In the genomic region with DNA sequence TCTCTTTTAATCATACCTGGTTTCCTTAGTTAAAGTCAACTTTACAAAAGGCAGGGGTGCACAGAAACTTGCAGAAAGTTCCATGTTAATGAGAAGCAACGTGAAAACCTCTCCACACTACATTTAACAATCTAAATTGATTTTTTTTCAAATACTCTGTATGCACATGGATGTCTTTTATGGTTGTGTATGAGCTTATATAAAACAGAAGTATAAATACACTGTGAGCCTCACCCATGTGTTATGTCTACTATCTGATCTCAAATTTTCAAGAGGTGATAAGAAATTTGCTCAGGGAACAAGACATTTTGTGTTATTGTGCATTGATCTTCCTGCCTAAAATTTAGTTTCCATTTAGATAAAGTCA, we compare ENCODE assay signal across 25 cellular contexts.
"Had no signal": no experiment of that assay in that cellular context is flagged by ENCODE, and none has a peak within 500 bp of the region (broad histone marks: within the 10 kb centered on the region; RNA-seq: fewer than 3 reads in every experiment).

No MANE protein-coding gene starts in this region.

- ATAC-seq: esophagus mucosa; foreskin keratinocyte; heart right ventricle; naive thymus-derived CD4-positive, alpha-beta T cell; pancreas; sciatic nerve had no signal

- H3K9me3 ChIP-seq: heart right ventricle, pancreas, prostate gland, upper lobe of left lung had no signal

- H3K36me3 ChIP-seq: heart right ventricle, pancreas, prostate gland, upper lobe of left lung, WERI-Rb-1 had no signal

- FAIRE-seq: pancreas had no signal

- H3K4me3 ChIP-seq: heart right ventricle, pancreas, prostate gland, skin epidermis, upper lobe of left lung had no signal

- H3K27me3 ChIP-seq: foreskin keratinocyte, heart right ventricle, pancreas, upper lobe of left lung had no signal

- H3K27ac ChIP-seq: foreskin keratinocyte, heart right ventricle, pancreas, prostate gland, skin epidermis, upper lobe of left lung, WERI-Rb-1 had no signal

- DNase-seq: activated CD4-positive, alpha-beta memory T cell treated with anti-CD3 and anti-CD28 coated beads, Interleukin-2, amount 10 ng/mL, durations not matched to agents 7 days and 5 days; activated CD4-positive, alpha-beta T cell treated with anti-CD3 and anti-CD28 coated beads, Interleukin-2, amount 10 ng/mL, durations not matched to agents 7 days and 5 days; activated CD4-positive, CD25-positive, alpha-beta regulatory T cell treated with anti-CD3 and anti-CD28 coated beads, Interleukin-2, amount 50 U/mL, for 72 hours; activated CD8-positive, alpha-beta memory T cell treated with anti-CD3 and anti-CD28 coated beads, Interleukin-2, amount 50 U/mL, for 48 hours; activated gamma-delta T cell; activated naive CD4-positive, alpha-beta T cell treated with anti-CD3 and anti-CD28 coated beads, Interleukin-2, amount 10 ng/mL, durations not matched to agents 7 days and 5 days; activated T-cell treated with anti-CD3 and anti-CD28 coated beads, Interleukin-2, amount 50 U/mL, for 24 hours; amniotic stem cell; caudate nucleus; foreskin keratinocyte; heart right ventricle; midbrain; naive thymus-derived CD4-positive, alpha-beta T cell; nucleus accumbens; pancreas; retina; stimulated activated CD4-positive, alpha-beta T cell treated with anti-CD3 and anti-CD28 coated beads, Interleukin-12 subunit alpha, Interleukin-12 subunit beta, amount 100 ng/mL, for 4 hours; stimulated activated CD4-positive, alpha-beta T cell treated with anti-CD3 and anti-CD28 coated beads, Interleukin-4, amount 100 ng/mL, for 1 hour; T1000; WERI-Rb-1 had no signal

- H3K4me1 ChIP-seq: foreskin keratinocyte, heart right ventricle, pancreas, prostate gland, upper lobe of left lung had no signal
